Comparison of ENCODE assay signal across 1 cellular context in genomic region chr1:171800342-171800741, GRCh38.
TF ChIP-seq lines count a peak whose summit lies in the region.

No MANE protein-coding gene starts in this region.

TF ChIP-seq in K562, 482 proteins besides CTCF, POLR2A, EP300 and RAD21:
- TF ChIP-seq ESRRB (CRISPR knock-in tag; IDR thresholded peaks at IDR 0.05; ENCODE audit: borderline replicate concordance) (no peak), CBX1 (IDR thresholded peaks at IDR 0.05; ENCODE audit: low read depth) (no peak), XRCC4 (IDR thresholded peaks at IDR 0.05; ENCODE audit: extremely low read depth, insufficient read depth, insufficient read length) (no peak), FOXP1 (CRISPR knock-in tag; IDR thresholded peaks at IDR 0.05) (no peak), CCNT2 (IDR thresholded peaks at IDR 0.05; ENCODE audit: borderline replicate concordance, extremely low read depth, insufficient read length, low read depth, low read length) (no peak), CUX1 (CRISPR knock-in tag; IDR thresholded peaks at IDR 0.05) (no peak), RBM15 (IDR thresholded peaks at IDR 0.05; ENCODE audit: insufficient read depth, low read length) (no peak), LARP7 (IDR thresholded peaks at IDR 0.05) (no peak), DMBX1 (CRISPR knock-in tag; IDR thresholded peaks at IDR 0.05; ENCODE audit: borderline replicate concordance) (no peak), E2F4 (CRISPR knock-in tag; IDR thresholded peaks at IDR 0.05; ENCODE audit: low read depth) (no peak), TEAD1 (CRISPR knock-in tag; IDR thresholded peaks at IDR 0.05) (no peak), ARID3B (CRISPR knock-in tag; IDR thresholded peaks at IDR 0.05; ENCODE audit: borderline replicate concordance) (no peak), TFAM (CRISPR knock-in tag; conservative IDR thresholded peaks at IDR 0.05) (no peak), KLF13 (tag; IDR thresholded peaks at IDR 0.05; ENCODE audit: borderline replicate concordance, low read depth) (no peak), CHAMP1 (IDR thresholded peaks at IDR 0.05) (no peak), ZFX (CRISPR knock-in tag; IDR thresholded peaks at IDR 0.05) (no peak), HMG20A (CRISPR knock-in tag; conservative IDR thresholded peaks at IDR 0.05) (no peak), BACH1 (tag; IDR thresholded peaks at IDR 0.05) (no peak)
